22 cellular contexts compared by ENCODE assay signal in the genomic region with DNA sequence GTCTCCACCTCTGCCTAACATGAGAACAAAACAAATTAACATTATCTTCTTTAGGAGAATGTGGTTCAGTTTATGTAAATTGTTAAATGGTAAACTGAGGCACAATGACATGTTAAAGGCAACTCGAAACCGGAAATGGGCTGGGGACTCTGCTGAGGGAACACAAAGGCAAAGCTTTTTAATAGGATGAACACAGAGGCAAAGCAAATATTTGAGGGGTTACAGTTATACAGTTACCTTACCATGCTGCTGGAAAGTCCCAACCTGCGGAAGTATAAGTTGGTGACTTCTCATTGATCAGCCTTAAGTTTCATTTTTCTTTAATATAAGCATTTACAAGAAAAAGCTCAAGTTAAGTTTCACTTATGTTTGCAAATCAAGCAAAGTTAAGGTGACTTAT.
DNase-seq lines count a peak whose midpoint lies in the region; ATAC-seq and FAIRE-seq lines count a peak whose summit lies in the region.
"Had no signal": no experiment of that assay in that cellular context is flagged by ENCODE, and none has a peak within 500 bp of the region (broad histone marks: within the 10 kb centered on the region; RNA-seq: fewer than 3 reads in every experiment).

No MANE protein-coding gene starts in this region.

- no peaks in the 10 kb centered on the region for H3K4me1 ChIP-seq in CD4-positive, alpha-beta memory T cell (ENCODE audit: insufficient read depth, low read length)

- POLR2A ChIA-PET in CD4-positive, alpha-beta memory T cell (lab: Charles Lee; ENCODE audit: partially characterized antibody), result no interaction called here

- no peaks in the 10 kb centered on the region for H3K4me1 Mint-ChIP-seq in activated naive CD8-positive, alpha-beta T cell treated with anti-CD3 and anti-CD28 coated beads for 36 hours
- H3K4me1 Mint-ChIP-seq in activated naive CD8-positive, alpha-beta T cell treated with anti-CD3 and anti-CD28 coated beads, Interleukin-2, amount 50 U/mL, for 24 hours, result no peaks in the 10 kb centered on the region
- H3K4me1 Mint-ChIP-seq in CD4-positive, alpha-beta memory T cell, result peaks cover 0 to 5% (median under 1%) of the 10 kb centered on the region in 4 donors

- H3K27ac ChIP-seq in CD4-positive, alpha-beta memory T cell (ENCODE audit: low read depth, low read length), result no peak overlapping the region
- H3K27ac ChIP-seq: C4-2B had no signal

- no peak for FAIRE-seq in GM19239 (lab: Jason Lieb, UNC)
- FAIRE-seq: A204.1 had no signal

- H3K36me3 ChIP-seq in CD4-positive, alpha-beta memory T cell (ENCODE audit: insufficient read depth, low read length), result no peaks in the 10 kb centered on the region

- no peaks in the 10 kb centered on the region for H3K9me3 ChIP-seq in CD4-positive, alpha-beta memory T cell (ENCODE audit: control insufficient read depth in 1 of 2, low read length in 2 of 2)

- H3K36me3 Mint-ChIP-seq in activated naive CD8-positive, alpha-beta T cell treated with anti-CD3 and anti-CD28 coated beads for 36 hours, result no peaks in the 10 kb centered on the region
- no peaks in the 10 kb centered on the region for H3K36me3 Mint-ChIP-seq in activated naive CD8-positive, alpha-beta T cell treated with anti-CD3 and anti-CD28 coated beads, Interleukin-2, amount 50 U/mL, for 24 hours (ENCODE audit: low read depth)
- no peaks in the 10 kb centered on the region for H3K36me3 Mint-ChIP-seq in CD4-positive, alpha-beta memory T cell
- H3K36me3 Mint-ChIP-seq: IgD-negative memory B cell had no signal

- H3K27me3 ChIP-seq in CD4-positive, alpha-beta memory T cell (ENCODE audit: insufficient read depth, low read length), result no peaks in the 10 kb centered on the region

- H3K27me3 Mint-ChIP-seq in activated naive CD8-positive, alpha-beta T cell treated with anti-CD3 and anti-CD28 coated beads for 36 hours, result no peaks in the 10 kb centered on the region
- H3K27me3 Mint-ChIP-seq in activated naive CD8-positive, alpha-beta T cell treated with anti-CD3 and anti-CD28 coated beads, Interleukin-2, amount 50 U/mL, for 24 hours, result no peaks in the 10 kb centered on the region
- H3K27me3 Mint-ChIP-seq in CD4-positive, alpha-beta memory T cell, result no peaks in the 10 kb centered on the region
- H3K27me3 Mint-ChIP-seq: IgD-negative memory B cell had no signal

- no peak overlapping the region for H3K4me3 Mint-ChIP-seq in activated naive CD8-positive, alpha-beta T cell treated with anti-CD3 and anti-CD28 coated beads for 36 hours
- no peak overlapping the region for H3K4me3 Mint-ChIP-seq in activated naive CD8-positive, alpha-beta T cell treated with anti-CD3 and anti-CD28 coated beads, Interleukin-2, amount 50 U/mL, for 24 hours
- H3K4me3 Mint-ChIP-seq in CD4-positive, alpha-beta memory T cell, result peak overlapping the region in 2 of 8 donors; percentile 9 to 29
- H3K4me3 Mint-ChIP-seq: H9, HFFc6, IgD-negative memory B cell had no signal

- ATAC-seq in activated naive CD8-positive, alpha-beta T cell treated with anti-CD3 and anti-CD28 coated beads, Interleukin-2, amount 50 U/mL, for 24 hours, result no peak
- peak; percentile 48 for ATAC-seq in GM19025 (IDR thresholded peaks at IDR 0.05; ENCODE audit: low read depth, unreplicated experiment)
- peak; percentile 49 for ATAC-seq in HG03354 (IDR thresholded peaks at IDR 0.05; ENCODE audit: poor library complexity, severe bottlenecking, unreplicated experiment)
- ATAC-seq in Right ventricle myocardium inferior, result no peak
- ATAC-seq: Panc1 had no signal

- no peaks in the 10 kb centered on the region for H3K9me3 Mint-ChIP-seq in activated naive CD8-positive, alpha-beta T cell treated with anti-CD3 and anti-CD28 coated beads for 36 hours
- H3K9me3 Mint-ChIP-seq in activated naive CD8-positive, alpha-beta T cell treated with anti-CD3 and anti-CD28 coated beads, Interleukin-2, amount 50 U/mL, for 24 hours, result no peaks in the 10 kb centered on the region
- peaks cover 0 to 9% (median 2%) of the 10 kb centered on the region in 8 donors for H3K9me3 Mint-ChIP-seq in CD4-positive, alpha-beta memory T cell
- H3K9me3 Mint-ChIP-seq: H9 had no signal

- intact Hi-C loops in CD4-positive, alpha-beta memory T cell (cut with micrococcal nuclease), result no loop called here
- intact Hi-C loops in Right ventricle myocardium inferior (cut with DNase I), result no loop called here

- no peak overlapping the region for H3K4me3 ChIP-seq in CD4-positive, alpha-beta memory T cell (ENCODE audit: low read length in 2 of 2)

- DNase-seq in activated naive CD8-positive, alpha-beta T cell treated with anti-CD3 and anti-CD28 coated beads for 36 hours, result no peak
- no peak for DNase-seq in activated naive CD8-positive, alpha-beta T cell treated with anti-CD3 and anti-CD28 coated beads, Interleukin-2, amount 50 U/mL, for 24 hours
- DNase-seq in GM19239 (ENCODE audit: insufficient read length, low spot score) (no peak), Right ventricle myocardium inferior (ENCODE audit: missing footprints) (no peak)
- no peak for DNase-seq in CD4-positive, alpha-beta memory T cell
- DNase-seq: GDM1; H9; HFFc6; NCI-H1105; NCI-H146; NCI-H2029; NCI-H226; NCI-H510A treated with DMSO at 0.1 percent for 48 hours; NCI-H774; NK-92 treated with Interleukin-12 subunit alpha and Interleukin-12 subunit beta, amount 100 ng/mL, for 24 hours; T1000 had no signal

- CTCF ChIA-PET in CD4-positive, alpha-beta memory T cell (lab: Charles Lee; ENCODE audit: partially characterized antibody), result no interaction called here

- peak overlapping the region; percentile 51 for H3K27ac Mint-ChIP-seq in activated naive CD8-positive, alpha-beta T cell treated with anti-CD3 and anti-CD28 coated beads for 36 hours
- no peak overlapping the region for H3K27ac Mint-ChIP-seq in activated naive CD8-positive, alpha-beta T cell treated with anti-CD3 and anti-CD28 coated beads, Interleukin-2, amount 50 U/mL, for 24 hours
- H3K27ac Mint-ChIP-seq in CD4-positive, alpha-beta memory T cell, result no peak overlapping the region
- H3K27ac Mint-ChIP-seq: H9, HFFc6, IgD-negative memory B cell had no signal

Comparison
In these comparisons a context has a peak if more than half of its experiments do, and no peak if none do; other contexts are left out.
1. ATAC-seq: peak in GM19025 (single experiment) and HG03354 (single experiment); none in activated naive CD8-positive, alpha-beta T cell treated with anti-CD3 and anti-CD28 coated beads, Interleukin-2, amount 50 U/mL, for 24 hours (single experiment) and Right ventricle myocardium inferior (single experiment).